1 cellular context compared by ENCODE assay signal in the genomic region with DNA sequence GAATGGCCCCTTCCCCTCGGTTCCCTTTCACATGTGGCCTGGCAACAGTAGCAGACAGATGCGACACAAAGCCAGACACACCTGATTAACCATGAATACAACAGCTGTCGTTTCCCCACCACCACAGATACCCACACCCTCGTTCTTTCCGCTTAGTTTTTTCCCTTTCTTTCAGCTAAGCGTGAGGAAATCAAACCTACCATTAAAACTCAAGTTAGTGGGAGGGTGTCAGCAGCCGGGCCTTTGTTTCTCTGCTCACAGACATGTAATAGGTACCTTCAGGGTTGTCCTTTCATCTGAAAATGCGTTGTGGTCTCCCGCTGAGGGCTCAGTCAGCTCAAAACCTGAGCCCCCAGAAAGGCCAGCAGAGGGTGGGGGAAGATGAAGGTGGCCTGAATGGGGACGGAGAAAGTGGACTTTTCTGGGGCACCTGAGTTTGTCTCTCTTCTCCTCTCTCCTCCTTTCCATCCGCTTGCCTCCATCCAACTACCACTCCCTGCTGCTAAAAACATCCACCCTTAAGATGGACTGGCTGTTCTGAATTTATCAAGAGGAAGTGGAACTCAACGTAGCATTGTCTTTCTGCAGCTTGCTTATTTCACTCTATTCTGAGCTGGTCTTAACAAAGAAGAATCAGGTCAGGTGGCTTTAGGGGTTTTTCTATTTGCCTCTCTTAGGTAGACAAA.
TF ChIP-seq lines count a peak whose summit lies in the region.

No MANE protein-coding gene starts in this region.

TF ChIP-seq in GM12878, 131 proteins besides CTCF, POLR2A, EP300 and RAD21 (continued from another document and continues in another):
- TF ChIP-seq RB1 (IDR thresholded peaks at IDR 0.05; ENCODE audit: borderline replicate concordance), result no peak
- peak; percentile 23; the same call in 1 of the 2 replicates for TF ChIP-seq BMI1 (IDR thresholded peaks at IDR 0.05; ENCODE audit: borderline replicate concordance)
- 0 out of 2 replicates have a peak, but pooled peaks have one; percentile 26 for TF ChIP-seq CBX5 (IDR thresholded peaks at IDR 0.05; ENCODE audit: low read depth)
- peak; percentile 35; the same call in 1 of the 2 replicates for TF ChIP-seq ATF7 (IDR thresholded peaks at IDR 0.05; ENCODE audit: low read depth)
- TF ChIP-seq NBN (IDR thresholded peaks at IDR 0.05), result 0 out of 2 replicates have a peak, but pooled peaks have one; percentile 51
- TF ChIP-seq, protein P1, sequence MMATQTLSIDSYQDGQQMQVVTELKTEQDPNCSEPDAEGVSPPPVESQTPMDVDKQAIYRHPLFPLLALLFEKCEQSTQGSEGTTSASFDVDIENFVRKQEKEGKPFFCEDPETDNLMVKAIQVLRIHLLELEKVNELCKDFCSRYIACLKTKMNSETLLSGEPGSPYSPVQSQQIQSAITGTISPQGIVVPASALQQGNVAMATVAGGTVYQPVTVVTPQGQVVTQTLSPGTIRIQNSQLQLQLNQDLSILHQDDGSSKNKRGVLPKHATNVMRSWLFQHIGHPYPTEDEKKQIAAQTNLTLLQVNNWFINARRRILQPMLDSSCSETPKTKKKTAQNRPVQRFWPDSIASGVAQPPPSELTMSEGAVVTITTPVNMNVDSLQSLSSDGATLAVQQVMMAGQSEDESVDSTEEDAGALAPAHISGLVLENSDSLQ (IDR thresholded peaks at IDR 0.05), result peak; percentile 28; the same call in 1 of the 2 replicates
- TF ChIP-seq STAT1 (conservative IDR thresholded peaks at IDR 0.05), result no peak
- peak; percentile 32; the same call in 1 of the 2 replicates for TF ChIP-seq TBL1XR1 (IDR thresholded peaks at IDR 0.05; ENCODE audit: low read depth, low read length)
- TF ChIP-seq KLF5 (IDR thresholded peaks at IDR 0.05; ENCODE audit: partially characterized antibody), result no peak
- TF ChIP-seq SMAD5 (IDR thresholded peaks at IDR 0.05; ENCODE audit: low read depth), result no peak
- TF ChIP-seq, protein P2, sequence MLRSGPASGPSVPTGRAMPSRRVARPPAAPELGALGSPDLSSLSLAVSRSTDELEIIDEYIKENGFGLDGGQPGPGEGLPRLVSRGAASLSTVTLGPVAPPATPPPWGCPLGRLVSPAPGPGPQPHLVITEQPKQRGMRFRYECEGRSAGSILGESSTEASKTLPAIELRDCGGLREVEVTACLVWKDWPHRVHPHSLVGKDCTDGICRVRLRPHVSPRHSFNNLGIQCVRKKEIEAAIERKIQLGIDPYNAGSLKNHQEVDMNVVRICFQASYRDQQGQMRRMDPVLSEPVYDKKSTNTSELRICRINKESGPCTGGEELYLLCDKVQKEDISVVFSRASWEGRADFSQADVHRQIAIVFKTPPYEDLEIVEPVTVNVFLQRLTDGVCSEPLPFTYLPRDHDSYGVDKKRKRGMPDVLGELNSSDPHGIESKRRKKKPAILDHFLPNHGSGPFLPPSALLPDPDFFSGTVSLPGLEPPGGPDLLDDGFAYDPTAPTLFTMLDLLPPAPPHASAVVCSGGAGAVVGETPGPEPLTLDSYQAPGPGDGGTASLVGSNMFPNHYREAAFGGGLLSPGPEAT (IDR thresholded peaks at IDR 0.05; ENCODE audit: low read depth), result peak; percentile 74; the same call in 1 of the 2 replicates
- TF ChIP-seq TCF12 (IDR thresholded peaks at IDR 0.05; ENCODE audit: low read depth, low read length), result peak; percentile 88
- TF ChIP-seq CREM (IDR thresholded peaks at IDR 0.05; ENCODE audit: low read depth), result 0 out of 2 replicates have a peak, but pooled peaks have one; percentile 36
- no peak for TF ChIP-seq HDAC6 (IDR thresholded peaks at IDR 0.05; ENCODE audit: unreplicated experiment)
- TF ChIP-seq, protein P3, sequence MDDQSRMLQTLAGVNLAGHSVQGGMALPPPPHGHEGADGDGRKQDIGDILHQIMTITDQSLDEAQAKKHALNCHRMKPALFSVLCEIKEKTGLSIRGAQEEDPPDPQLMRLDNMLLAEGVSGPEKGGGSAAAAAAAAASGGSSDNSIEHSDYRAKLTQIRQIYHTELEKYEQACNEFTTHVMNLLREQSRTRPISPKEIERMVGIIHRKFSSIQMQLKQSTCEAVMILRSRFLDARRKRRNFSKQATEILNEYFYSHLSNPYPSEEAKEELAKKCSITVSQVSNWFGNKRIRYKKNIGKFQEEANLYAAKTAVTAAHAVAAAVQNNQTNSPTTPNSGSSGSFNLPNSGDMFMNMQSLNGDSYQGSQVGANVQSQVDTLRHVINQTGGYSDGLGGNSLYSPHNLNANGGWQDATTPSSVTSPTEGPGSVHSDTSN (IDR thresholded peaks at IDR 0.05; ENCODE audit: insufficient replicate concordance, low read depth, low read length), result no peak
- no peak for TF ChIP-seq ZNF207 (IDR thresholded peaks at IDR 0.05; ENCODE audit: borderline replicate concordance)
- TF ChIP-seq CHD1 (IDR thresholded peaks at IDR 0.05; ENCODE audit: low read depth, low read length), result no peak
- TF ChIP-seq TCF3 (IDR thresholded peaks at IDR 0.05; ENCODE audit: borderline replicate concordance, insufficient read depth, low read depth, low read length), result 0 out of 2 replicates have a peak, but pooled peaks have one; percentile 53
- TF ChIP-seq TAF1 (IDR thresholded peaks at IDR 0.05; ENCODE audit: borderline replicate concordance, low read depth, low read length), result peak; percentile 59; the same call in 1 of the 2 replicates
- TF ChIP-seq, protein P4, sequence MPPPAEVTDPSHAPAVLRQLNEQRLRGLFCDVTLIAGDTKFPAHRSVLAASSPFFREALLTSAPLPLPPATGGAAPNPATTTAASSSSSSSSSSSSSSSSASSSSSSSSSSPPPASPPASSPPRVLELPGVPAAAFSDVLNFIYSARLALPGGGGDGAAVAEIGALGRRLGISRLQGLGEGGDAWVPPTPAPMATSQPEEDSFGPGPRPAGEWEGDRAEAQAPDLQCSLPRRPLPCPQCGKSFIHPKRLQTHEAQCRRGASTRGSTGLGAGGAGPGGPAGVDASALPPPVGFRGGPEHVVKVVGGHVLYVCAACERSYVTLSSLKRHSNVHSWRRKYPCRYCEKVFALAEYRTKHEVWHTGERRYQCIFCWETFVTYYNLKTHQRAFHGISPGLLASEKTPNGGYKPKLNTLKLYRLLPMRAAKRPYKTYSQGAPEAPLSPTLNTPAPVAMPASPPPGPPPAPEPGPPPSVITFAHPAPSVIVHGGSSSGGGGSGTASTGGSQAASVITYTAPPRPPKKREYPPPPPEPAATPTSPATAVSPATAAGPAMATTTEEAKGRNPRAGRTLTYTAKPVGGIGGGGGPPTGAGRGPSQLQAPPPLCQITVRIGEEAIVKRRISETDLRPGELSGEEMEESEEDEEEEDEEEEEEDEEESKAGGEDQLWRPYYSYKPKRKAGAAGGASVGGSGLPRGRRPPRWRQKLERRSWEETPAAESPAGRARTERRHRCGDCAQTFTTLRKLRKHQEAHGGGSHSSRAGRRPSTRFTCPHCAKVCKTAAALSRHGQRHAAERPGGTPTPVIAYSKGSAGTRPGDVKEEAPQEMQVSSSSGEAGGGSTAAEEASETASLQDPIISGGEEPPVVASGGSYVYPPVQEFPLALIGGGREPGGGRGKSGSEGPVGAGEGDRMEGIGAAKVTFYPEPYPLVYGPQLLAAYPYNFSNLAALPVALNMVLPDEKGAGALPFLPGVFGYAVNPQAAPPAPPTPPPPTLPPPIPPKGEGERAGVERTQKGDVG (CRISPR knock-in tag; IDR thresholded peaks at IDR 0.05), result no peak
- TF ChIP-seq SRF (IDR thresholded peaks at IDR 0.05; ENCODE audit: low read depth in 2 of 2, low read length in 2 of 2), result no peak
- TF ChIP-seq SMC3 (IDR thresholded peaks at IDR 0.05; ENCODE audit: borderline replicate concordance, low read length), result no peak; the same call in 1 of the 2 replicates
- TF ChIP-seq KAT2A (conservative IDR thresholded peaks at IDR 0.05; ENCODE audit: control insufficient read depth, low read depth, low read length), result no peak
- TF ChIP-seq RUNX3 (IDR thresholded peaks at IDR 0.05; ENCODE audit: low read length), result peak; percentile 83
- TF ChIP-seq, protein P5, sequence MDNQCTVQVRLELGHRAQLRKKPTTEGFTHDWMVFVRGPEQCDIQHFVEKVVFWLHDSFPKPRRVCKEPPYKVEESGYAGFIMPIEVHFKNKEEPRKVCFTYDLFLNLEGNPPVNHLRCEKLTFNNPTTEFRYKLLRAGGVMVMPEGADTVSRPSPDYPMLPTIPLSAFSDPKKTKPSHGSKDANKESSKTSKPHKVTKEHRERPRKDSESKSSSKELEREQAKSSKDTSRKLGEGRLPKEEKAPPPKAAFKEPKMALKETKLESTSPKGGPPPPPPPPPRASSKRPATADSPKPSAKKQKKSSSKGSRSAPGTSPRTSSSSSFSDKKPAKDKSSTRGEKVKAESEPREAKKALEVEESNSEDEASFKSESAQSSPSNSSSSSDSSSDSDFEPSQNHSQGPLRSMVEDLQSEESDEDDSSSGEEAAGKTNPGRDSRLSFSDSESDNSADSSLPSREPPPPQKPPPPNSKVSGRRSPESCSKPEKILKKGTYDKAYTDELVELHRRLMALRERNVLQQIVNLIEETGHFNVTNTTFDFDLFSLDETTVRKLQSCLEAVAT (IDR thresholded peaks at IDR 0.05), result peak; percentile 76
- peak; percentile 85 for TF ChIP-seq RAD51 (IDR thresholded peaks at IDR 0.05)
- TF ChIP-seq, protein P6, sequence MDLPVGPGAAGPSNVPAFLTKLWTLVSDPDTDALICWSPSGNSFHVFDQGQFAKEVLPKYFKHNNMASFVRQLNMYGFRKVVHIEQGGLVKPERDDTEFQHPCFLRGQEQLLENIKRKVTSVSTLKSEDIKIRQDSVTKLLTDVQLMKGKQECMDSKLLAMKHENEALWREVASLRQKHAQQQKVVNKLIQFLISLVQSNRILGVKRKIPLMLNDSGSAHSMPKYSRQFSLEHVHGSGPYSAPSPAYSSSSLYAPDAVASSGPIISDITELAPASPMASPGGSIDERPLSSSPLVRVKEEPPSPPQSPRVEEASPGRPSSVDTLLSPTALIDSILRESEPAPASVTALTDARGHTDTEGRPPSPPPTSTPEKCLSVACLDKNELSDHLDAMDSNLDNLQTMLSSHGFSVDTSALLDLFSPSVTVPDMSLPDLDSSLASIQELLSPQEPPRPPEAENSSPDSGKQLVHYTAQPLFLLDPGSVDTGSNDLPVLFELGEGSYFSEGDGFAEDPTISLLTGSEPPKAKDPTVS (IDR thresholded peaks at IDR 0.05; ENCODE audit: low read depth, low read length), result no peak
- TF ChIP-seq CREB1 (IDR thresholded peaks at IDR 0.05; ENCODE audit: low read depth), result no peak
- TF ChIP-seq NR2C1 (IDR thresholded peaks at IDR 0.05), result no peak
- peak; percentile 38; the same call in 1 of the 2 replicates for TF ChIP-seq PAX5 (IDR thresholded peaks at IDR 0.05; ENCODE audit: borderline replicate concordance, low read depth, low read length)
- TF ChIP-seq DPF2 (IDR thresholded peaks at IDR 0.05), result peak; percentile 79
- TF ChIP-seq, protein P7, sequence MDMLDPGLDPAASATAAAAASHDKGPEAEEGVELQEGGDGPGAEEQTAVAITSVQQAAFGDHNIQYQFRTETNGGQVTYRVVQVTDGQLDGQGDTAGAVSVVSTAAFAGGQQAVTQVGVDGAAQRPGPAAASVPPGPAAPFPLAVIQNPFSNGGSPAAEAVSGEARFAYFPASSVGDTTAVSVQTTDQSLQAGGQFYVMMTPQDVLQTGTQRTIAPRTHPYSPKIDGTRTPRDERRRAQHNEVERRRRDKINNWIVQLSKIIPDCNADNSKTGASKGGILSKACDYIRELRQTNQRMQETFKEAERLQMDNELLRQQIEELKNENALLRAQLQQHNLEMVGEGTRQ (IDR thresholded peaks at IDR 0.05; ENCODE audit: borderline replicate concordance, low read depth, low read length), result peak; percentile 32; the same call in 1 of the 2 replicates
- TF ChIP-seq, protein P8, sequence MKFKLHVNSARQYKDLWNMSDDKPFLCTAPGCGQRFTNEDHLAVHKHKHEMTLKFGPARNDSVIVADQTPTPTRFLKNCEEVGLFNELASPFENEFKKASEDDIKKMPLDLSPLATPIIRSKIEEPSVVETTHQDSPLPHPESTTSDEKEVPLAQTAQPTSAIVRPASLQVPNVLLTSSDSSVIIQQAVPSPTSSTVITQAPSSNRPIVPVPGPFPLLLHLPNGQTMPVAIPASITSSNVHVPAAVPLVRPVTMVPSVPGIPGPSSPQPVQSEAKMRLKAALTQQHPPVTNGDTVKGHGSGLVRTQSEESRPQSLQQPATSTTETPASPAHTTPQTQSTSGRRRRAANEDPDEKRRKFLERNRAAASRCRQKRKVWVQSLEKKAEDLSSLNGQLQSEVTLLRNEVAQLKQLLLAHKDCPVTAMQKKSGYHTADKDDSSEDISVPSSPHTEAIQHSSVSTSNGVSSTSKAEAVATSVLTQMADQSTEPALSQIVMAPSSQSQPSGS (IDR thresholded peaks at IDR 0.05; ENCODE audit: low read length), result peak; percentile 14; the same call in 1 of the 2 replicates
- peak; percentile 61 for TF ChIP-seq IKZF1 (conservative IDR thresholded peaks at IDR 0.05)
- TF ChIP-seq EED (IDR thresholded peaks at IDR 0.05; ENCODE audit: low read depth), result peak; percentile 39
- peak; percentile 95 for TF ChIP-seq SPI1 (IDR thresholded peaks at IDR 0.05; ENCODE audit: borderline replicate concordance, insufficient read depth, low read depth, low read length)
- 0 out of 2 replicates have a peak, but pooled peaks have one; percentile 21 for TF ChIP-seq CBFB (IDR thresholded peaks at IDR 0.05; ENCODE audit: low read depth)
- peak; percentile 16 to 45; a peak in 2 of 4 replicates for TF ChIP-seq BHLHE40 (IDR thresholded peaks at IDR 0.05; ENCODE audit: borderline replicate concordance in 1 of 2, low read depth in 2 of 2, low read length in 1 of 2)
- TF ChIP-seq SREBF1 (IDR thresholded peaks at IDR 0.05; ENCODE audit: low read length), result no peak
- TF ChIP-seq RCOR1 (conservative IDR thresholded peaks at IDR 0.05; ENCODE audit: low read depth, low read length), result no peak
- peak; percentile 52 to 59; a peak in 2 of 4 replicates for TF ChIP-seq IKZF2 (IDR thresholded peaks at IDR 0.05)
- TF ChIP-seq MTA3 (IDR thresholded peaks at IDR 0.05; ENCODE audit: borderline replicate concordance, low read length), result peak; percentile 29; the same call in 1 of the 2 replicates
- TF ChIP-seq, protein P9, sequence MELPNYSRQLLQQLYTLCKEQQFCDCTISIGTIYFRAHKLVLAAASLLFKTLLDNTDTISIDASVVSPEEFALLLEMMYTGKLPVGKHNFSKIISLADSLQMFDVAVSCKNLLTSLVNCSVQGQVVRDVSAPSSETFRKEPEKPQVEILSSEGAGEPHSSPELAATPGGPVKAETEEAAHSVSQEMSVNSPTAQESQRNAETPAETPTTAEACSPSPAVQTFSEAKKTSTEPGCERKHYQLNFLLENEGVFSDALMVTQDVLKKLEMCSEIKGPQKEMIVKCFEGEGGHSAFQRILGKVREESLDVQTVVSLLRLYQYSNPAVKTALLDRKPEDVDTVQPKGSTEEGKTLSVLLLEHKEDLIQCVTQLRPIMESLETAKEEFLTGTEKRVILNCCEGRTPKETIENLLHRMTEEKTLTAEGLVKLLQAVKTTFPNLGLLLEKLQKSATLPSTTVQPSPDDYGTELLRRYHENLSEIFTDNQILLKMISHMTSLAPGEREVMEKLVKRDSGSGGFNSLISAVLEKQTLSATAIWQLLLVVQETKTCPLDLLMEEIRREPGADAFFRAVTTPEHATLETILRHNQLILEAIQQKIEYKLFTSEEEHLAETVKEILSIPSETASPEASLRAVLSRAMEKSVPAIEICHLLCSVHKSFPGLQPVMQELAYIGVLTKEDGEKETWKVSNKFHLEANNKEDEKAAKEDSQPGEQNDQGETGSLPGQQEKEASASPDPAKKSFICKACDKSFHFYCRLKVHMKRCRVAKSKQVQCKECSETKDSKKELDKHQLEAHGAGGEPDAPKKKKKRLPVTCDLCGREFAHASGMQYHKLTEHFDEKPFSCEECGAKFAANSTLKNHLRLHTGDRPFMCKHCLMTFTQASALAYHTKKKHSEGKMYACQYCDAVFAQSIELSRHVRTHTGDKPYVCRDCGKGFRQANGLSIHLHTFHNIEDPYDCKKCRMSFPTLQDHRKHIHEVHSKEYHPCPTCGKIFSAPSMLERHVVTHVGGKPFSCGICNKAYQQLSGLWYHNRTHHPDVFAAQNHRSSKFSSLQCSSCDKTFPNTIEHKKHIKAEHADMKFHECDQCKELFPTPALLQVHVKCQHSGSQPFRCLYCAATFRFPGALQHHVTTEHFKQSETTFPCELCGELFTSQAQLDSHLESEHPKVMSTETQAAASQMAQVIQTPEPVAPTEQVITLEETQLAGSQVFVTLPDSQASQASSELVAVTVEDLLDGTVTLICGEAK (IDR thresholded peaks at IDR 0.05; ENCODE audit: borderline replicate concordance), result no peak
